ENCODE assay signal across 16 cellular contexts in genomic region chr7:138032186-138032585, GRCh38. TPM values are rescaled to one million over a fixed set of nuclear protein-coding genes. Genes with fewer than 3 reads are reported as not detected.
DNase-seq lines count a peak whose midpoint lies in the region; ATAC-seq and TF ChIP-seq lines count a peak whose summit lies in the region.
"Had no signal": no experiment of that assay in that cellular context is flagged by ENCODE, and none has a peak within 500 bp of the region (broad histone marks: within the 10 kb centered on the region; RNA-seq: fewer than 3 reads in every experiment).

No MANE protein-coding gene starts in this region.

- no peaks in the 10 kb centered on the region for H3K9me3 Mint-ChIP-seq in stimulated activated effector memory CD8-positive, alpha-beta T cell treated with anti-CD3 and anti-CD28 coated beads, Interleukin-12 subunit alpha, Interleukin-12 subunit beta, amount 100 ng/mL, for 72 hours
- H3K9me3 Mint-ChIP-seq in HFFc6, result peaks cover 14% of the 10 kb centered on the region

- H3K27me3 ChIP-seq in mammary epithelial cell (ENCODE audit: insufficient read depth, low read length), result no peaks in the 10 kb centered on the region
- H3K27me3 ChIP-seq in upper lobe of left lung, result no peaks in the 10 kb centered on the region

- H3K4me1 Mint-ChIP-seq in stimulated activated effector memory CD8-positive, alpha-beta T cell treated with anti-CD3 and anti-CD28 coated beads, Interleukin-12 subunit alpha, Interleukin-12 subunit beta, amount 100 ng/mL, for 72 hours, result no peaks in the 10 kb centered on the region
- peaks cover 10% of the 10 kb centered on the region; the same call in 1 of the 2 replicates for H3K4me1 Mint-ChIP-seq in HFFc6 (ENCODE audit: low read depth)
- H3K4me1 Mint-ChIP-seq: activated CD4-positive, alpha-beta T cell treated with anti-CD3 and anti-CD28 coated beads, Interleukin-2, amount 10 ng/mL, durations not matched to agents 7 days and 5 days; T-cell had no signal

- TF ChIP-seq EP300 in upper lobe of left lung (IDR thresholded peaks at IDR 0.05), result no peak

- H3K79me2 ChIP-seq in mammary epithelial cell (ENCODE audit: insufficient read depth, low read length), result no peaks in the 10 kb centered on the region

- no peak for TF ChIP-seq POLR2A in upper lobe of left lung (IDR thresholded peaks at IDR 0.05)

- DNase-seq in stimulated activated effector memory CD8-positive, alpha-beta T cell treated with anti-CD3 and anti-CD28 coated beads, Interleukin-12 subunit alpha, Interleukin-12 subunit beta, amount 100 ng/mL, for 72 hours (ENCODE audit: low spot score in 2 of 2), result no peak
- DNase-seq in mammary epithelial cell, result no peak
- no peak for DNase-seq in upper lobe of left lung
- no peak for DNase-seq in cerebellar cortex (ENCODE audit: low spot score)
- DNase-seq in HFFc6, result no peak
- DNase-seq: activated CD4-positive, alpha-beta T cell treated with anti-CD3 and anti-CD28 coated beads, Interleukin-2, amount 10 ng/mL, durations not matched to agents 7 days and 5 days; activated gamma-delta T cell; HCEC 1CT; Karpas-422; NCI-H2171; T-cell had no signal

- no peak overlapping the region for H3K9ac ChIP-seq in mammary epithelial cell (ENCODE audit: insufficient read depth, low read length)

- CTCF ChIA-PET in mammary epithelial cell (lab: Charles Lee; ENCODE audit: low non-redundant PET), result interaction anchor here (0.7 kb wide), 1 partner anchor 130 kb away, joined by 3 read pairs; no protein-coding TSS in a partner anchor

- no peaks in the 10 kb centered on the region; the same call in none of the 2 replicates for H3K27me3 Mint-ChIP-seq in HFFc6 (ENCODE audit: insufficient read depth)

- H3K4me3 ChIP-seq in mammary epithelial cell (replicated peaks in 1 of 3; ENCODE audit: insufficient read depth in 1 of 3, low read depth in 2 of 3, low read length in 3 of 3), result no peak overlapping the region
- H3K4me3 ChIP-seq in upper lobe of left lung, result no peak overlapping the region

- no peak overlapping the region for H3K27ac Mint-ChIP-seq in stimulated activated effector memory CD8-positive, alpha-beta T cell treated with anti-CD3 and anti-CD28 coated beads, Interleukin-12 subunit alpha, Interleukin-12 subunit beta, amount 100 ng/mL, for 72 hours
- H3K27ac Mint-ChIP-seq in HFFc6, result no peak overlapping the region
- H3K27ac Mint-ChIP-seq: activated CD4-positive, alpha-beta T cell treated with anti-CD3 and anti-CD28 coated beads, Interleukin-2, amount 10 ng/mL, durations not matched to agents 7 days and 5 days; T-cell had no signal

- H3K4me3 Mint-ChIP-seq in stimulated activated effector memory CD8-positive, alpha-beta T cell treated with anti-CD3 and anti-CD28 coated beads, Interleukin-12 subunit alpha, Interleukin-12 subunit beta, amount 100 ng/mL, for 72 hours, result no peak overlapping the region
- H3K4me3 Mint-ChIP-seq in HFFc6, result no peak overlapping the region
- H3K4me3 Mint-ChIP-seq: activated CD4-positive, alpha-beta T cell treated with anti-CD3 and anti-CD28 coated beads, Interleukin-2, amount 10 ng/mL, durations not matched to agents 7 days and 5 days; T-cell had no signal

- no peak for TF ChIP-seq CTCF in mammary epithelial cell (conservative IDR thresholded peaks at IDR 0.05 in 1 of 2, IDR thresholded peaks at IDR 0.05 in 1 of 2; ENCODE audit: extremely low read depth in 1 of 2, insufficient read depth in 1 of 2, low read depth in 1 of 2, low read length in 2 of 2)
- no peak for TF ChIP-seq CTCF in upper lobe of left lung (IDR thresholded peaks at IDR 0.05)
- TF ChIP-seq CTCF in HFFc6 (IDR thresholded peaks at IDR 0.05), result no peak

- H3K4me1 ChIP-seq in mammary epithelial cell (ENCODE audit: insufficient read depth, low read length) (no peaks in the 10 kb centered on the region), upper lobe of left lung (no peaks in the 10 kb centered on the region)

- BruUV-seq in mammary epithelial cell (replicated peaks; lab: Mats Ljungman, UMichigan), result no TSS peak

- H3K4me2 ChIP-seq in mammary epithelial cell (ENCODE audit: insufficient read depth, low read depth, low read length), result no peak overlapping the region

- H3K36me3 Mint-ChIP-seq in stimulated activated effector memory CD8-positive, alpha-beta T cell treated with anti-CD3 and anti-CD28 coated beads, Interleukin-12 subunit alpha, Interleukin-12 subunit beta, amount 100 ng/mL, for 72 hours, result no peaks in the 10 kb centered on the region
- H3K36me3 Mint-ChIP-seq in HFFc6 (ENCODE audit: low read depth), result peaks cover 12% of the 10 kb centered on the region; the same call in 1 of the 2 replicates

- intact Hi-C loops in mammary epithelial cell (cut with micrococcal nuclease), result no loop called here

- in situ Hi-C loops in mammary epithelial cell (cut with MboI; ENCODE audit: low sequenced_read_pairs in 2 of 2), result no loop called here

- H3K27ac ChIP-seq in mammary epithelial cell (ENCODE audit: insufficient read depth, low read depth, low read length) (no peak overlapping the region), upper lobe of left lung (no peak overlapping the region)

- ATAC-seq in GM19455 (IDR thresholded peaks at IDR 0.05; ENCODE audit: unreplicated experiment) (peak; percentile 57), HG02763 (IDR thresholded peaks at IDR 0.05; ENCODE audit: unreplicated experiment) (peak; percentile 67), HG03460 (IDR thresholded peaks at IDR 0.05; ENCODE audit: unreplicated experiment) (peak; percentile 84), upper lobe of left lung (ENCODE audit: low FRiP score in 2 of 2) (no peak)
- ATAC-seq in stimulated activated effector memory CD8-positive, alpha-beta T cell treated with anti-CD3 and anti-CD28 coated beads, Interleukin-12 subunit alpha, Interleukin-12 subunit beta, amount 100 ng/mL, for 72 hours, result peak; percentile 44
- ATAC-seq: T-cell had no signal

- H3K36me3 ChIP-seq in mammary epithelial cell (ENCODE audit: insufficient read depth, low read length) (no peaks in the 10 kb centered on the region), upper lobe of left lung (no peaks in the 10 kb centered on the region)

- H3K9me3 ChIP-seq in mammary epithelial cell (replicated peaks; ENCODE audit: insufficient read depth, low read length) (peaks cover 3% of the 10 kb centered on the region), upper lobe of left lung (peaks cover 0 to 6% (median 0%) of the 10 kb centered on the region in 4 donors)

- no peaks in the 10 kb centered on the region for H4K20me1 ChIP-seq in mammary epithelial cell (ENCODE audit: insufficient read depth, low read length)

- dilution Hi-C loops in mammary epithelial cell (cut with HindIII; ENCODE audit: low sequenced_read_pairs), result no loop called here

- H2AFZ ChIP-seq in mammary epithelial cell (ENCODE audit: low read depth, low read length), result no peak overlapping the region

RNA-seq across cellular contexts. Expression of gene CREB3L2, which starts 30.3 kb away (rescaled TPM):
- total RNA-seq in mammary epithelial cell (10 to 100 TPM; 26.3 to 63.5 TPM), upper lobe of left lung (10 to 100 TPM; 26.9 to 73.5 (median 34.2) TPM)
- polyA plus RNA-seq in mammary epithelial cell, result 22.4 TPM
- polyA minus RNA-seq in mammary epithelial cell, result 47.2 TPM
- total RNA-seq in HFFc6 (2021; fragmentation: NEBNext Ultra II Directional; extraction: Animal tissue kit (Norgen Biotek cat#: 25700)), result 100 to 1,000 TPM; 112 to 139 (median 123) TPM

RNA-seq across cellular contexts. Expression of gene AKR1D1, which starts 44.1 kb away (rescaled TPM):
- total RNA-seq in mammary epithelial cell (not detected), upper lobe of left lung (under 1 TPM in 1 of 6 donors, not detected in 5; 0.14 TPM)
- polyA plus RNA-seq in mammary epithelial cell, result not detected
- not detected for polyA minus RNA-seq in mammary epithelial cell
- under 1 TPM in 1 of 6 experiments, not detected in 5; 0.17 TPM for total RNA-seq in HFFc6 (2021; fragmentation: NEBNext Ultra II Directional; extraction: Animal tissue kit (Norgen Biotek cat#: 25700))
- total RNA-seq: activated CD4-positive, alpha-beta T cell treated with anti-CD3 and anti-CD28 coated beads, Interleukin-2, amount 10 ng/mL, durations not matched to agents 7 days and 5 days; epithelial cell of proximal tubule; temporal lobe had no signal

Comparison
In these comparisons a context has a peak if more than half of its experiments do, and no peak if none do; other contexts are left out.
1. ATAC-seq: peak in GM19455 (single experiment), HG02763 (single experiment), HG03460 (single experiment) and stimulated activated effector memory CD8-positive, alpha-beta T cell treated with anti-CD3 and anti-CD28 coated beads, Interleukin-12 subunit alpha, Interleukin-12 subunit beta, amount 100 ng/mL, for 72 hours (single experiment); none in upper lobe of left lung (0 of 2).